In genomic region chr11:89161949-89162348, GRCh38 we compare ENCODE assay signal across 33 cellular contexts. TPM values are rescaled to one million over a fixed set of nuclear protein-coding genes. Genes with fewer than 3 reads are reported as not detected.
"Had no signal": no experiment of that assay in that cellular context is flagged by ENCODE, and none has a peak within 500 bp of the region (broad histone marks: within the 10 kb centered on the region; RNA-seq: fewer than 3 reads in every experiment).

No MANE protein-coding gene starts in this region.

- FAIRE-seq: bronchial epithelial cell had no signal

- DNase-seq: activated B cell treated with CpG ODN at 0.5 μM for 24 hours; activated CD4-positive, alpha-beta memory T cell treated with anti-CD3 and anti-CD28 coated beads for 36 hours; activated CD4-positive, alpha-beta T cell treated with anti-CD3 and anti-CD28 coated beads for 4 hours; activated CD4-positive, alpha-beta T cell treated with anti-CD3 and anti-CD28 coated beads, Interleukin-2, amount 10 ng/mL, durations not matched to agents 24 days and 14 days; activated CD4-positive, alpha-beta T cell treated with anti-CD3 and anti-CD28 coated beads, Interleukin-2, amount 50 U/mL, for 1 hour; activated CD4-positive, alpha-beta T cell treated with anti-CD3 and anti-CD28 coated beads, Interleukin-2, amount 50 U/mL, for 4 hours; activated CD4-positive, CD25-positive, alpha-beta regulatory T cell treated with anti-CD3 and anti-CD28 coated beads, Interleukin-2, amount 50 U/mL, for 72 hours; activated CD8-positive, alpha-beta memory T cell treated with anti-CD3 and anti-CD28 coated beads, Interleukin-2, amount 50 U/mL, for 4 hours; activated CD8-positive, alpha-beta T cell treated with anti-CD3 and anti-CD28 coated beads for 36 hours; activated effector memory CD4-positive, alpha-beta T cell treated with anti-CD3 and anti-CD28 coated beads, Interleukin-2, amount 50 U/mL, for 16 hours; activated naive CD4-positive, alpha-beta T cell treated with anti-CD3 and anti-CD28 coated beads, Interleukin-2, amount 10 ng/mL, durations not matched to agents 7 days and 5 days; activated naive CD4-positive, alpha-beta T cell treated with Interleukin-2 at 50 U/mL for 16 hours; activated naive CD8-positive, alpha-beta T cell treated with anti-CD3 and anti-CD28 coated beads, Interleukin-2, amount 10 ng/mL, durations not matched to agents 7 days and 5 days; activated naive CD8-positive, alpha-beta T cell treated with anti-CD3 and anti-CD28 coated beads, Interleukin-2, amount 50 U/mL, for 24 hours; activated T-cell treated with anti-CD3 and anti-CD28 coated beads for 4 hours; activated T-cell treated with anti-CD3 and anti-CD28 coated beads, Interleukin-2, amount 50 U/mL, for 1 hour; activated T-cell treated with anti-CD3 and anti-CD28 coated beads, Interleukin-2, amount 50 U/mL, for 4 hours; activated T-cell treated with anti-CD3 and anti-CD28 coated beads, Interleukin-2, amount 50 U/mL, for 72 hours; amygdala; anterior cingulate cortex; caudate nucleus; cerebellar nuclear complex; T-helper 1 cell; T-helper 2 cell; T-helper 9 cell had no signal

- H3K27ac ChIP-seq: ascending aorta, cardiac muscle cell, VCaP had no signal

- H3K4me3 ChIP-seq: ascending aorta, cardiac muscle cell had no signal

- ATAC-seq: activated CD8-positive, alpha-beta T cell treated with anti-CD3 and anti-CD28 coated beads for 36 hours; activated naive CD8-positive, alpha-beta T cell treated with anti-CD3 and anti-CD28 coated beads, Interleukin-2, amount 50 U/mL, for 24 hours; activated T-cell treated with anti-CD3 and anti-CD28 coated beads, Interleukin-2, amount 50 U/mL, for 4 hours; activated T-cell treated with anti-CD3 and anti-CD28 coated beads, Interleukin-2, amount 50 U/mL, for 72 hours; activated T-helper 17 cell treated with anti-CD3 and anti-CD28 coated beads, Interleukin-2, amount 50 U/mL, for 72 hours had no signal

- H3K4me1 ChIP-seq: ascending aorta had no signal

- H3K9me3 ChIP-seq: ascending aorta had no signal

RNA-seq across cellular contexts. Expression of gene TYR, which starts 15.7 kb away (rescaled TPM):
- total RNA-seq: activated B cell treated with CpG ODN at 0.5 μM for 24 hours; activated CD4-positive, alpha-beta memory T cell treated with anti-CD3 and anti-CD28 coated beads for 36 hours; activated CD4-positive, alpha-beta T cell treated with anti-CD3 and anti-CD28 coated beads, Interleukin-2, amount 10 ng/mL, durations not matched to agents 24 days and 14 days; activated CD8-positive, alpha-beta memory T cell treated with anti-CD3 and anti-CD28 coated beads for 36 hours; activated CD8-positive, alpha-beta T cell treated with anti-CD3 and anti-CD28 coated beads for 36 hours; activated naive CD8-positive, alpha-beta T cell treated with anti-CD3 and anti-CD28 coated beads, Interleukin-2, amount 10 ng/mL, durations not matched to agents 7 days and 5 days; activated T-cell treated with anti-CD3 and anti-CD28 coated beads, Interleukin-2, amount 50 U/mL, for 4 hours; activated T-cell treated with anti-CD3 and anti-CD28 coated beads, Interleukin-2, amount 50 U/mL, for 72 hours; activated T-helper 1 cell treated with anti-CD3 and anti-CD28 coated beads, Interleukin-12 subunit alpha, Interleukin-12 subunit beta, Interleukin-2, Interleukin-4 antibody, amounts not matched to agents 30 ng/mL and 10 ng/mL and 1 ng/mL, durations not matched to agents 14 hours and 24 hours and 36 hours; activated T-helper 17 cell treated with anti-CD3 and anti-CD28 coated beads, Interleukin-2, amount 50 U/mL, for 72 hours; ascending aorta; bronchial epithelial cell; cardiac muscle cell had no signal
- polyA plus RNA-seq: adipose tissue had no signal
